ENCODE assay signal across 25 cellular contexts in the genomic region with DNA sequence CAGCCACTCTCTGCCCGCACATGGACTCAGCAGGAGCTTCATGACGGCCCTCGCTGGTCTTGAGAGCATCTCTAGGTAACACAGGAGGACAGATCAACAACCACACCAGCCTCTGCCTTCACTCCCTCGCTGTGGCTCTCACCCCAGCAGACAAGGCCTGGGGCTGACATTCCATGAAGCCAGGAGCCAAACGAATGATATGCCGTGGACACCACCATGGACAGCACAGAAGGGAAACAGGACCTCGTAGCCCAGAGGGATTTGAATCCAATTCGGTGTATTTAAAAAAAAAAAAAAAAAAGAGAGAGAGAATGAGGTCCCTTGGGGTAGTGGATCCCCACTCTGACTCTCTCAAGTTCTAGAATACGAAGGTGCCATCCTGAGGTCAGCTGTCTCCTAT.
DNase-seq lines count a peak whose midpoint lies in the region; ATAC-seq, FAIRE-seq and TF ChIP-seq lines count a peak whose summit lies in the region.
"Had no signal": no experiment of that assay in that cellular context is flagged by ENCODE, and none has a peak within 500 bp of the region (broad histone marks: within the 10 kb centered on the region; RNA-seq: fewer than 3 reads in every experiment).

No MANE protein-coding gene starts in this region.

- peaks cover 25% of the 10 kb centered on the region for H3K4me1 Mint-ChIP-seq in GM23338
- peaks cover 12% of the 10 kb centered on the region for H3K4me1 Mint-ChIP-seq in WTC11
- H3K4me1 Mint-ChIP-seq in neural progenitor cell = peaks cover 19% of the 10 kb centered on the region
- H3K4me1 Mint-ChIP-seq: CD14-positive monocyte; CD8-positive, alpha-beta memory T cell had no signal

- H3K79me2 ChIP-seq in GM23338 (replicated peaks; ENCODE audit: insufficient read depth) (no peaks in the 10 kb centered on the region), neural progenitor cell (ENCODE audit: low read depth) (no peaks in the 10 kb centered on the region), hepatocyte (no peaks in the 10 kb centered on the region)

- no peak overlapping the region for H3K4me3 Mint-ChIP-seq in GM23338
- H3K4me3 Mint-ChIP-seq in WTC11 = no peak overlapping the region
- H3K4me3 Mint-ChIP-seq in neural progenitor cell = no peak overlapping the region
- H3K4me3 Mint-ChIP-seq: CD14-positive monocyte; CD4-positive, alpha-beta T cell; CD8-positive, alpha-beta memory T cell had no signal

- H3K9ac ChIP-seq in neural progenitor cell = no peak overlapping the region
- H3K9ac ChIP-seq: BLaER1 treated with 17β-estradiol and CSF1 and Interleukin-3, amounts not matched to agents 10 nM and 100 nM; GM23248 had no signal

- H3K36me3 Mint-ChIP-seq in GM23338 (ENCODE audit: low read depth) = no peaks in the 10 kb centered on the region; the same call in 2 of the 3 replicates
- no peaks in the 10 kb centered on the region for H3K36me3 Mint-ChIP-seq in WTC11
- no peaks in the 10 kb centered on the region for H3K36me3 Mint-ChIP-seq in neural progenitor cell
- H3K36me3 Mint-ChIP-seq: CD14-positive monocyte; CD8-positive, alpha-beta memory T cell had no signal

- H3K9me3 ChIP-seq in neural progenitor cell (ENCODE audit: low read depth) (no peaks in the 10 kb centered on the region), hepatocyte (ENCODE audit: low read depth) (no peaks in the 10 kb centered on the region)
- H3K9me3 ChIP-seq: A549; BE2C; BLaER1 treated with 17β-estradiol and CSF1 and Interleukin-3, amounts not matched to agents 10 nM and 100 nM had no signal

- no peaks in the 10 kb centered on the region for H3F3A ChIP-seq in GM23338 (replicated peaks; ENCODE audit: low read depth)
- peaks cover 5% of the 10 kb centered on the region for H3F3A ChIP-seq in neural progenitor cell (ENCODE audit: low read depth)

- H3K36me3 ChIP-seq in GM23338 (ENCODE audit: insufficient read depth) (no peaks in the 10 kb centered on the region), neural progenitor cell (no peaks in the 10 kb centered on the region), hepatocyte (replicated peaks; ENCODE audit: insufficient read depth, low read depth) (no peaks in the 10 kb centered on the region)
- H3K36me3 ChIP-seq: BE2C; BLaER1 treated with 17β-estradiol and CSF1 and Interleukin-3, amounts not matched to agents 10 nM and 100 nM had no signal

- H4K20me1 ChIP-seq in GM23338 (replicated peaks; ENCODE audit: insufficient read depth) = peaks cover 14% of the 10 kb centered on the region
- no peaks in the 10 kb centered on the region for H4K20me1 ChIP-seq in neural progenitor cell (ENCODE audit: low read depth)
- no peaks in the 10 kb centered on the region for H4K20me1 ChIP-seq in hepatocyte (ENCODE audit: insufficient read depth, poor library complexity, severe bottlenecking)

- H3K27me3 ChIP-seq in GM23338 (ENCODE audit: insufficient read depth) (no peaks in the 10 kb centered on the region), neural progenitor cell (no peaks in the 10 kb centered on the region), hepatocyte (no peaks in the 10 kb centered on the region)
- H3K27me3 ChIP-seq: BLaER1 treated with 17β-estradiol and CSF1 and Interleukin-3, amounts not matched to agents 10 nM and 100 nM had no signal

- CTCF ChIA-PET in WTC11 (lab: Charles Lee) = interaction anchor here (0.9 kb wide), 1 partner anchor 51 kb away, joined by 3 read pairs; no protein-coding TSS in a partner anchor

- FAIRE-seq in GM19239 (lab: Jason Lieb, UNC) = no peak
- FAIRE-seq: A549, D721Med, GM12891, H54 had no signal

- H3K4me2 ChIP-seq in GM23338 (no peak overlapping the region), neural progenitor cell (no peak overlapping the region), hepatocyte (no peak overlapping the region)
- H3K4me2 ChIP-seq: A549; BLaER1 treated with 17β-estradiol and CSF1 and Interleukin-3, amounts not matched to agents 10 nM and 100 nM had no signal

- H3K9me3 Mint-ChIP-seq in GM23338 (no peaks in the 10 kb centered on the region), WTC11 (no peaks in the 10 kb centered on the region), neural progenitor cell (peaks cover 5% of the 10 kb centered on the region)
- H3K9me3 Mint-ChIP-seq: CD14-positive monocyte; CD4-positive, alpha-beta T cell had no signal

- ATAC-seq in GM23338 = no peak
- ATAC-seq in WTC11 = no peak
- no peak for ATAC-seq in GM18502 (IDR thresholded peaks at IDR 0.05; ENCODE audit: poor library complexity, unreplicated experiment)
- ATAC-seq: A549 had no signal

- no peak for TF ChIP-seq CTCF in GM23338 (conservative IDR thresholded peaks at IDR 0.05; ENCODE audit: low read depth in 2 of 2)
- no peak for TF ChIP-seq CTCF in WTC11 (IDR thresholded peaks at IDR 0.05)
- TF ChIP-seq CTCF in neural progenitor cell (IDR thresholded peaks at IDR 0.05) = no peak
- TF ChIP-seq CTCF in hepatocyte (IDR thresholded peaks at IDR 0.05; ENCODE audit: poor library complexity) = no peak

- DNase-seq in GM23338 (ENCODE audit: low spot score) (no peak), WTC11 (ENCODE audit: low spot score) (no peak), neural progenitor cell (ENCODE audit: low spot score) (no peak), GM19239 (ENCODE audit: insufficient read length, low spot score) (no peak), NCI-H510A (lab: John Stamatoyannopoulos, UW) (no peak), hepatocyte (ENCODE audit: low spot score) (no peak)
- DNase-seq: 8988T; ACHN; AML-193; BE2C; CD4-positive, alpha-beta T cell; CD8-positive, alpha-beta memory T cell; DMS 273 treated with DMSO at 0.1 percent for 48 hours; DMS79; EL; GF-D8; GM23248; HCEC 1CT had no signal

- WGBS in hepatocyte (ENCODE audit: low lambda C conversion rate, missing lambda C conversion rate) = 84% methylated on average over 8 of the region's 9 CpGs

- POLR2A ChIA-PET in WTC11 (lab: Charles Lee) = no interaction called here

- H3K27me3 Mint-ChIP-seq in GM23338 (ENCODE audit: insufficient read depth, low read depth, poor library complexity) (peaks cover 16% of the 10 kb centered on the region), WTC11 (ENCODE audit: low read depth) (no peaks in the 10 kb centered on the region), neural progenitor cell (ENCODE audit: insufficient read depth, low read depth) (peaks cover 16% of the 10 kb centered on the region)

- H2AFZ ChIP-seq in GM23338 (no peak overlapping the region), neural progenitor cell (replicated peaks) (no peak overlapping the region), hepatocyte (no peak overlapping the region)
- H2AFZ ChIP-seq: GM23248 had no signal

- no peak overlapping the region for H3K27ac ChIP-seq in GM23338 (ENCODE audit: low read depth)
- H3K27ac ChIP-seq in neural progenitor cell = no peak overlapping the region
- no peak overlapping the region for H3K27ac ChIP-seq in hepatocyte
- H3K27ac ChIP-seq: A549; BLaER1 treated with 17β-estradiol and CSF1 and Interleukin-3, amounts not matched to agents 10 nM and 100 nM; GM23248 had no signal

- H3K4me1 ChIP-seq in GM23338 (ENCODE audit: insufficient read depth) = no peaks in the 10 kb centered on the region
- peaks cover 6% of the 10 kb centered on the region for H3K4me1 ChIP-seq in neural progenitor cell
- no peaks in the 10 kb centered on the region for H3K4me1 ChIP-seq in hepatocyte (ENCODE audit: insufficient read depth)
- H3K4me1 ChIP-seq: A549, BE2C had no signal

- H3K4me3 ChIP-seq in GM23338 (no peak overlapping the region), neural progenitor cell (no peak overlapping the region), hepatocyte (no peak overlapping the region)
- H3K4me3 ChIP-seq: A549; BLaER1 treated with 17β-estradiol and CSF1 and Interleukin-3, amounts not matched to agents 10 nM and 100 nM; GM23248 had no signal

- H3K27ac Mint-ChIP-seq in GM23338 (no peak overlapping the region), WTC11 (peak overlapping the region; percentile 63; the same call in 1 of the 2 replicates), neural progenitor cell (peak overlapping the region; percentile 14)
- H3K27ac Mint-ChIP-seq: CD14-positive monocyte; CD4-positive, alpha-beta T cell; CD8-positive, alpha-beta memory T cell had no signal

- H3K9me2 ChIP-seq in GM23338 (ENCODE audit: insufficient read depth) = no peaks in the 10 kb centered on the region
- no peaks in the 10 kb centered on the region for H3K9me2 ChIP-seq in hepatocyte (replicated peaks; ENCODE audit: insufficient read depth)

TF ChIP-seq in GM23338, 12 proteins besides CTCF, POLR2A, EP300 and RAD21 (continues in another document):
- TF ChIP-seq, protein P1, sequence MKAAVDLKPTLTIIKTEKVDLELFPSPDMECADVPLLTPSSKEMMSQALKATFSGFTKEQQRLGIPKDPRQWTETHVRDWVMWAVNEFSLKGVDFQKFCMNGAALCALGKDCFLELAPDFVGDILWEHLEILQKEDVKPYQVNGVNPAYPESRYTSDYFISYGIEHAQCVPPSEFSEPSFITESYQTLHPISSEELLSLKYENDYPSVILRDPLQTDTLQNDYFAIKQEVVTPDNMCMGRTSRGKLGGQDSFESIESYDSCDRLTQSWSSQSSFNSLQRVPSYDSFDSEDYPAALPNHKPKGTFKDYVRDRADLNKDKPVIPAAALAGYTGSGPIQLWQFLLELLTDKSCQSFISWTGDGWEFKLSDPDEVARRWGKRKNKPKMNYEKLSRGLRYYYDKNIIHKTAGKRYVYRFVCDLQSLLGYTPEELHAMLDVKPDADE (IDR thresholded peaks at IDR 0.05) = no peak
- TF ChIP-seq ZNF114 (CRISPR knock-in tag; IDR thresholded peaks at IDR 0.05) (no peak), NANOG (IDR thresholded peaks at IDR 0.05; ENCODE audit: borderline replicate concordance) (no peak)

TF ChIP-seq in WTC11, 78 proteins besides CTCF, POLR2A, EP300 and RAD21 (continues in another document):
- TF ChIP-seq ETV6 (CRISPR knock-in tag; IDR thresholded peaks at IDR 0.05) = no peak
- no peak for TF ChIP-seq SP1 (CRISPR knock-in tag; conservative IDR thresholded peaks at IDR 0.05)
- TF ChIP-seq, protein P2, sequence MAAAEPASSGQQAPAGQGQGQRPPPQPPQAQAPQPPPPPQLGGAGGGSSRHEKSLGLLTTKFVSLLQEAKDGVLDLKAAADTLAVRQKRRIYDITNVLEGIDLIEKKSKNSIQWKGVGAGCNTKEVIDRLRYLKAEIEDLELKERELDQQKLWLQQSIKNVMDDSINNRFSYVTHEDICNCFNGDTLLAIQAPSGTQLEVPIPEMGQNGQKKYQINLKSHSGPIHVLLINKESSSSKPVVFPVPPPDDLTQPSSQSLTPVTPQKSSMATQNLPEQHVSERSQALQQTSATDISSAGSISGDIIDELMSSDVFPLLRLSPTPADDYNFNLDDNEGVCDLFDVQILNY (CRISPR knock-in tag; IDR thresholded peaks at IDR 0.05) = no peak
- no peak for TF ChIP-seq TP53 (CRISPR knock-in tag; IDR thresholded peaks at IDR 0.05)
- TF ChIP-seq NR2C2 (CRISPR knock-in tag; IDR thresholded peaks at IDR 0.05) = no peak
- no peak for TF ChIP-seq NFYB (CRISPR knock-in tag; conservative IDR thresholded peaks at IDR 0.05; ENCODE audit: low read depth)
- TF ChIP-seq KAT7 (CRISPR knock-in tag; IDR thresholded peaks at IDR 0.05; ENCODE audit: borderline replicate concordance) = no peak
- no peak for TF ChIP-seq NFE2L1 (CRISPR knock-in tag; IDR thresholded peaks at IDR 0.05)
- TF ChIP-seq ZNF219 (CRISPR knock-in tag; IDR thresholded peaks at IDR 0.05; ENCODE audit: borderline replicate concordance) = no peak
- no peak for TF ChIP-seq MYBL2 (CRISPR knock-in tag; IDR thresholded peaks at IDR 0.05)
- TF ChIP-seq OVOL2 (CRISPR knock-in tag; IDR thresholded peaks at IDR 0.05; ENCODE audit: borderline replicate concordance) = no peak
